Comparison of ENCODE assay signal across 24 cellular contexts in the genomic region with DNA sequence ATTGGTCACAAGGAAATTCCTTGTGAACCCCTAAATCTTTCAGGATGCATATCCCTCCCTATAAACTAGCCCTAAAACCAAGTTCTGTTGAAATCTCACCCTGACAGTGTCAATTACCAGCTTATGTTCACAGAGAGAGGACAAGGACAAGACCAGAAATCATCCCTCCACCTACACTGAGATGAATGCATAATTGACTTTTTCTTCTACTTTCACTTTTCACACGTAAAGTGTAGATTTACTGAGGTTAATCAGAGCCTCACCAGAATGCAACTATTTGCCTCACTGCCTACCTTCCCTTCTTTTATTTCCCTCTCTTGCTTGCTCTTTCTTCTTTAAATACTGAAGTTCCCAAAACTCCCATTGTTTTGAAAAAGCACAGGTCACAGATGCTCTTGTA. TPM values are rescaled to one million over a fixed set of nuclear protein-coding genes. Genes with fewer than 3 reads are reported as not detected.
A peak's percentile ranks its signal among the peaks of the same experiment; 100 is the strongest.
DNase-seq lines count a peak whose midpoint lies in the region; ATAC-seq lines count a peak whose summit lies in the region.
"Had no signal": no experiment of that assay in that cellular context is flagged by ENCODE, and none has a peak within 500 bp of the region (broad histone marks: within the 10 kb centered on the region; RNA-seq: fewer than 3 reads in every experiment).

No MANE protein-coding gene starts in this region.

- no peak overlapping the region for H3K27ac Mint-ChIP-seq in activated naive CD8-positive, alpha-beta T cell treated with anti-CD3 and anti-CD28 coated beads for 36 hours
- H3K27ac Mint-ChIP-seq: activated CD4-positive, alpha-beta T cell treated with anti-CD3 and anti-CD28 coated beads, Interleukin-2, amount 10 ng/mL, durations not matched to agents 7 days and 5 days; activated naive CD4-positive, alpha-beta T cell treated with anti-CD3 and anti-CD28 coated beads for 36 hours; activated T-cell treated with anti-CD3 and anti-CD28 coated beads, Interleukin-2, amount 50 U/mL, for 72 hours; brain; CD4-positive, CD25-positive, alpha-beta regulatory T cell had no signal

- no peaks in the 10 kb centered on the region for H3K36me3 Mint-ChIP-seq in activated naive CD8-positive, alpha-beta T cell treated with anti-CD3 and anti-CD28 coated beads for 36 hours
- H3K36me3 Mint-ChIP-seq: brain; CD4-positive, CD25-positive, alpha-beta regulatory T cell had no signal

- peaks cover 5% of the 10 kb centered on the region for H3K27me3 Mint-ChIP-seq in activated naive CD8-positive, alpha-beta T cell treated with anti-CD3 and anti-CD28 coated beads for 36 hours
- H3K27me3 Mint-ChIP-seq: activated CD4-positive, alpha-beta T cell treated with anti-CD3 and anti-CD28 coated beads, Interleukin-2, amount 10 ng/mL, durations not matched to agents 7 days and 5 days; brain; CD4-positive, CD25-positive, alpha-beta regulatory T cell had no signal

- H3K9me3 ChIP-seq in skeletal muscle satellite cell (replicated peaks; ENCODE audit: low read length): no peaks in the 10 kb centered on the region
- H3K9me3 ChIP-seq: left ventricle myocardium inferior, testis had no signal

- no peaks in the 10 kb centered on the region for H3K4me1 ChIP-seq in skeletal muscle satellite cell (ENCODE audit: control insufficient read depth, insufficient read depth, low read length)
- H3K4me1 ChIP-seq: left ventricle myocardium inferior, testis had no signal

- no peaks in the 10 kb centered on the region for H3K9me3 Mint-ChIP-seq in activated naive CD8-positive, alpha-beta T cell treated with anti-CD3 and anti-CD28 coated beads for 36 hours
- H3K9me3 Mint-ChIP-seq: activated CD4-positive, alpha-beta T cell treated with anti-CD3 and anti-CD28 coated beads, Interleukin-2, amount 10 ng/mL, durations not matched to agents 7 days and 5 days; activated naive CD4-positive, alpha-beta T cell treated with anti-CD3 and anti-CD28 coated beads for 36 hours; activated T-cell treated with anti-CD3 and anti-CD28 coated beads, Interleukin-2, amount 50 U/mL, for 72 hours had no signal

- ATAC-seq in GM18511 (IDR thresholded peaks at IDR 0.05; ENCODE audit: unreplicated experiment) (peak; percentile 70), GM21717 (IDR thresholded peaks at IDR 0.05; ENCODE audit: unreplicated experiment) (peak; percentile 70), HG03565 (IDR thresholded peaks at IDR 0.05; ENCODE audit: unreplicated experiment) (peak; percentile 64), HG03460 (IDR thresholded peaks at IDR 0.05; ENCODE audit: unreplicated experiment) (no peak)
- ATAC-seq: activated T-cell treated with anti-CD3 and anti-CD28 coated beads, Interleukin-2, amount 50 U/mL, for 72 hours; PC-3; stimulated activated naive CD8-positive, alpha-beta T cell treated with anti-CD3 and anti-CD28 coated beads, Interleukin-15, Interleukin-2, amounts not matched to agents 100 U/mL and 50 U/mL, for 24 hours had no signal

- no peaks in the 10 kb centered on the region for H3K36me3 ChIP-seq in skeletal muscle satellite cell (ENCODE audit: insufficient read depth, low read length)
- H3K36me3 ChIP-seq: left ventricle myocardium inferior, WERI-Rb-1 had no signal

- no peak for DNase-seq in activated naive CD8-positive, alpha-beta T cell treated with anti-CD3 and anti-CD28 coated beads for 36 hours
- no peak for DNase-seq in GOT3 (lab: John Stamatoyannopoulos, UW)
- DNase-seq: activated CD4-positive, alpha-beta T cell treated with anti-CD3 and anti-CD28 coated beads, Interleukin-2, amount 10 ng/mL, durations not matched to agents 7 days and 5 days; activated naive CD4-positive, alpha-beta T cell treated with anti-CD3 and anti-CD28 coated beads for 36 hours; activated T-cell treated with anti-CD3 and anti-CD28 coated beads, Interleukin-2, amount 50 U/mL, for 72 hours; CD4-positive, CD25-positive, alpha-beta regulatory T cell; HCEC 1CT; left ventricle myocardium inferior; NCI-H1694; PC-3; SHP77; stimulated activated naive CD8-positive, alpha-beta T cell treated with anti-CD3 and anti-CD28 coated beads, Interleukin-15, Interleukin-2, amounts not matched to agents 100 U/mL and 50 U/mL, for 24 hours; SW 1271; T-helper 9 cell; testis; WERI-Rb-1 had no signal

- H3K27me3 ChIP-seq in skeletal muscle satellite cell (ENCODE audit: control insufficient read depth, insufficient read depth, low read length): no peaks in the 10 kb centered on the region
- H3K27me3 ChIP-seq: testis had no signal

- H3K4me3 Mint-ChIP-seq in activated naive CD8-positive, alpha-beta T cell treated with anti-CD3 and anti-CD28 coated beads for 36 hours: no peak overlapping the region
- H3K4me3 Mint-ChIP-seq: activated CD4-positive, alpha-beta T cell treated with anti-CD3 and anti-CD28 coated beads, Interleukin-2, amount 10 ng/mL, durations not matched to agents 7 days and 5 days; activated naive CD4-positive, alpha-beta T cell treated with anti-CD3 and anti-CD28 coated beads for 36 hours; activated T-cell treated with anti-CD3 and anti-CD28 coated beads, Interleukin-2, amount 50 U/mL, for 72 hours; brain; CD4-positive, CD25-positive, alpha-beta regulatory T cell had no signal

- H3K4me2 ChIP-seq in skeletal muscle satellite cell (ENCODE audit: low read length): peak overlapping the region; percentile 31

- H3K4me3 ChIP-seq in skeletal muscle satellite cell (ENCODE audit: low read length): no peak overlapping the region
- H3K4me3 ChIP-seq: left ventricle myocardium inferior, testis had no signal

- H3K9ac ChIP-seq in skeletal muscle satellite cell (ENCODE audit: low read depth, low read length): no peak overlapping the region

- H3K4me1 Mint-ChIP-seq in activated naive CD8-positive, alpha-beta T cell treated with anti-CD3 and anti-CD28 coated beads for 36 hours: no peaks in the 10 kb centered on the region
- H3K4me1 Mint-ChIP-seq: activated CD4-positive, alpha-beta T cell treated with anti-CD3 and anti-CD28 coated beads, Interleukin-2, amount 10 ng/mL, durations not matched to agents 7 days and 5 days; brain; CD4-positive, CD25-positive, alpha-beta regulatory T cell had no signal

RNA-seq across cellular contexts. Expression of a gene that starts 15.3 kb away (rescaled TPM):
- total RNA-seq in skeletal muscle satellite cell (2012; rRNA removed): not detected in 2 replicates
- not detected for total RNA-seq in activated naive CD8-positive, alpha-beta T cell treated with anti-CD3 and anti-CD28 coated beads for 36 hours
- total RNA-seq: activated CD4-positive, alpha-beta T cell treated with anti-CD3 and anti-CD28 coated beads, Interleukin-2, amount 10 ng/mL, durations not matched to agents 7 days and 5 days; activated naive CD4-positive, alpha-beta T cell treated with anti-CD3 and anti-CD28 coated beads for 36 hours; activated T-cell treated with anti-CD3 and anti-CD28 coated beads, Interleukin-2, amount 50 U/mL, for 72 hours; CD4-positive, CD25-positive, alpha-beta regulatory T cell; Daoy; PC-3; pulmonary artery endothelial cell had no signal
